22 cellular contexts compared by ENCODE assay signal in genomic region chr9:134518004-134518606, GRCh38.
DNase-seq lines count a peak whose midpoint lies in the region; ATAC-seq and TF ChIP-seq lines count a peak whose summit lies in the region.
"Had no signal": no experiment of that assay in that cellular context is flagged by ENCODE, and none has a peak within 500 bp of the region (broad histone marks: within the 10 kb centered on the region; RNA-seq: fewer than 3 reads in every experiment).

No MANE protein-coding gene starts in this region.

- peak; percentile 18 for DNase-seq in EL
- peak; percentile 55 for DNase-seq in cerebellum (ENCODE audit: low spot score)
- DNase-seq in right atrium auricular region (ENCODE audit: low spot score), result no peak
- DNase-seq in esophagus muscularis mucosa (ENCODE audit: extremely low spot score), result no peak
- no peak for DNase-seq in CD4-positive, alpha-beta T cell
- DNase-seq: activated CD4-positive, alpha-beta T cell treated with anti-CD3 and anti-CD28 coated beads, Interleukin-2, amount 50 U/mL, for 1 hour; activated naive CD4-positive, alpha-beta T cell treated with anti-CD3 and anti-CD28 coated beads for 36 hours; AML-193; anterior cingulate cortex; Calu3; cerebellar nuclear complex; effector memory CD8-positive, alpha-beta T cell; left colon; mucosa of descending colon; NCI-H1436 treated with DMSO at 0.1 percent for 48 hours; NCI-H345; NK-92 treated with Interleukin-12 subunit alpha and Interleukin-12 subunit beta, amount 100 ng/mL, for 24 hours; stimulated activated CD4-positive, alpha-beta T cell treated with anti-CD3 and anti-CD28 coated beads, Interleukin-1b, Interleukin-23, amount 100 ng/mL, for 48 hours; stimulated activated naive CD8-positive, alpha-beta T cell treated with anti-CD3 and anti-CD28 coated beads, Interleukin-15, amount 100 ng/mL, for 72 hours had no signal

- CTCF ChIA-PET in CD4-positive, alpha-beta T cell (lab: Charles Lee), result no interaction called here

- H3K27ac ChIP-seq in right atrium auricular region (peak overlapping the region; percentile 5), esophagus muscularis mucosa (replicated peaks in 1 of 4) (no peak overlapping the region)
- H3K27ac ChIP-seq in CD4-positive, alpha-beta T cell (ENCODE audit: low read depth, low read length), result no peak overlapping the region
- H3K27ac ChIP-seq: neutrophil had no signal

- H3K4me1 ChIP-seq in right atrium auricular region (no peaks in the 10 kb centered on the region), esophagus muscularis mucosa (no peaks in the 10 kb centered on the region)

- H3K36me3 Mint-ChIP-seq in stimulated activated memory B cell treated with anti-CD40 and anti-IgM and Interleukin-4, amounts not matched to agents 10 μg/mL and 1 μg/mL and 100 μg/mL, for 72 hours, result no peaks in the 10 kb centered on the region
- no peaks in the 10 kb centered on the region for H3K36me3 Mint-ChIP-seq in CD4-positive, alpha-beta T cell (ENCODE audit: low read depth)

- no peak overlapping the region for H3K4me3 Mint-ChIP-seq in stimulated activated memory B cell treated with anti-CD40 and anti-IgM and Interleukin-4, amounts not matched to agents 10 μg/mL and 1 μg/mL and 100 μg/mL, for 72 hours
- no peak overlapping the region for H3K4me3 Mint-ChIP-seq in CD4-positive, alpha-beta T cell
- H3K4me3 Mint-ChIP-seq: activated naive CD4-positive, alpha-beta T cell treated with anti-CD3 and anti-CD28 coated beads for 36 hours; effector memory CD8-positive, alpha-beta T cell; stimulated activated naive CD8-positive, alpha-beta T cell treated with anti-CD3 and anti-CD28 coated beads, Interleukin-15, amount 100 ng/mL, for 72 hours had no signal

- H3K36me3 ChIP-seq in right atrium auricular region (no peaks in the 10 kb centered on the region), esophagus muscularis mucosa (no peaks in the 10 kb centered on the region)
- H3K36me3 ChIP-seq: neutrophil had no signal

- H3K27me3 Mint-ChIP-seq in stimulated activated memory B cell treated with anti-CD40 and anti-IgM and Interleukin-4, amounts not matched to agents 10 μg/mL and 1 μg/mL and 100 μg/mL, for 72 hours, result peaks cover 63% of the 10 kb centered on the region
- peaks cover 4% of the 10 kb centered on the region for H3K27me3 Mint-ChIP-seq in CD4-positive, alpha-beta T cell
- H3K27me3 Mint-ChIP-seq: stimulated activated naive CD8-positive, alpha-beta T cell treated with anti-CD3 and anti-CD28 coated beads, Interleukin-15, amount 100 ng/mL, for 72 hours had no signal

- no peak for TF ChIP-seq EP300 in esophagus muscularis mucosa (IDR thresholded peaks at IDR 0.05)

- POLR2A ChIA-PET in CD4-positive, alpha-beta T cell (lab: Charles Lee), result no interaction called here

- no peaks in the 10 kb centered on the region for H3K4me1 Mint-ChIP-seq in stimulated activated memory B cell treated with anti-CD40 and anti-IgM and Interleukin-4, amounts not matched to agents 10 μg/mL and 1 μg/mL and 100 μg/mL, for 72 hours
- H3K4me1 Mint-ChIP-seq in CD4-positive, alpha-beta T cell (ENCODE audit: low read depth), result no peaks in the 10 kb centered on the region
- H3K4me1 Mint-ChIP-seq: stimulated activated naive CD8-positive, alpha-beta T cell treated with anti-CD3 and anti-CD28 coated beads, Interleukin-15, amount 100 ng/mL, for 72 hours had no signal

- no peak for TF ChIP-seq CTCF in right atrium auricular region (IDR thresholded peaks at IDR 0.05)
- TF ChIP-seq CTCF in esophagus muscularis mucosa (IDR thresholded peaks at IDR 0.05), result no peak
- TF ChIP-seq CTCF in CD4-positive, alpha-beta T cell (IDR thresholded peaks at IDR 0.05), result no peak

- H3K4me3 ChIP-seq in right atrium auricular region, result no peak overlapping the region
- no peak overlapping the region for H3K4me3 ChIP-seq in esophagus muscularis mucosa
- H3K4me3 ChIP-seq: mucosa of descending colon had no signal

- H3K9me3 ChIP-seq in right atrium auricular region, result peaks cover 0 to 13% of the 10 kb centered on the region in 2 donors
- H3K9me3 ChIP-seq in esophagus muscularis mucosa, result no peaks in the 10 kb centered on the region
- H3K9me3 ChIP-seq in CD4-positive, alpha-beta T cell (ENCODE audit: control insufficient read depth, low read length), result no peaks in the 10 kb centered on the region
- H3K9me3 ChIP-seq: mucosa of descending colon, neutrophil had no signal

- H3K27me3 ChIP-seq in right atrium auricular region (no peaks in the 10 kb centered on the region), esophagus muscularis mucosa (no peaks in the 10 kb centered on the region)
- no peaks in the 10 kb centered on the region for H3K27me3 ChIP-seq in CD4-positive, alpha-beta T cell (ENCODE audit: control insufficient read depth, insufficient read depth, low read length)
- H3K27me3 ChIP-seq: neutrophil had no signal

- WGBS in esophagus muscularis mucosa, result 76% methylated on average over 10 of the region's 28 CpGs

- TF ChIP-seq POLR2A in esophagus muscularis mucosa (IDR thresholded peaks at IDR 0.05; ENCODE audit: low read depth), result no peak

- peaks cover 3% of the 10 kb centered on the region for H3K9me3 Mint-ChIP-seq in stimulated activated memory B cell treated with anti-CD40 and anti-IgM and Interleukin-4, amounts not matched to agents 10 μg/mL and 1 μg/mL and 100 μg/mL, for 72 hours
- H3K9me3 Mint-ChIP-seq in CD4-positive, alpha-beta T cell, result no peaks in the 10 kb centered on the region
- H3K9me3 Mint-ChIP-seq: activated naive CD4-positive, alpha-beta T cell treated with anti-CD3 and anti-CD28 coated beads for 36 hours; effector memory CD8-positive, alpha-beta T cell had no signal

- intact Hi-C loops in esophagus muscularis mucosa (cut with DNase I), result no loop called here
- intact Hi-C loops in CD4-positive, alpha-beta T cell (cut with DNase I, micrococcal nuclease), result no loop called here

- ATAC-seq in stimulated activated memory B cell treated with anti-CD40 and anti-IgM and Interleukin-4, amounts not matched to agents 10 μg/mL and 1 μg/mL and 100 μg/mL, for 72 hours, result peak; percentile 37
- ATAC-seq in CD4-positive, alpha-beta T cell (ENCODE audit: poor library complexity), result no peak
- no peak for ATAC-seq in HG02870 (IDR thresholded peaks at IDR 0.05; ENCODE audit: unreplicated experiment)
- ATAC-seq: effector memory CD8-positive, alpha-beta T cell; left colon; mucosa of descending colon; stimulated activated naive CD8-positive, alpha-beta T cell treated with anti-CD3 and anti-CD28 coated beads, Interleukin-15, amount 100 ng/mL, for 72 hours had no signal

- H3K27ac Mint-ChIP-seq in stimulated activated memory B cell treated with anti-CD40 and anti-IgM and Interleukin-4, amounts not matched to agents 10 μg/mL and 1 μg/mL and 100 μg/mL, for 72 hours, result no peak overlapping the region
- no peak overlapping the region for H3K27ac Mint-ChIP-seq in CD4-positive, alpha-beta T cell
- H3K27ac Mint-ChIP-seq: activated naive CD4-positive, alpha-beta T cell treated with anti-CD3 and anti-CD28 coated beads for 36 hours; effector memory CD8-positive, alpha-beta T cell; stimulated activated naive CD8-positive, alpha-beta T cell treated with anti-CD3 and anti-CD28 coated beads, Interleukin-15, amount 100 ng/mL, for 72 hours had no signal

Comparison
In these comparisons a context has a peak if more than half of its experiments do, and no peak if none do; other contexts are left out.
1. DNase-seq: peak in EL (single experiment) and cerebellum (single experiment); none in right atrium auricular region (single experiment), esophagus muscularis mucosa (single experiment) and CD4-positive, alpha-beta T cell (0 of 10).
2. H3K27ac ChIP-seq: peak in right atrium auricular region (2 of 2); none in esophagus muscularis mucosa (0 of 4) and CD4-positive, alpha-beta T cell (single experiment).